Comparison of ENCODE assay signal across 7 cellular contexts in the genomic region with DNA sequence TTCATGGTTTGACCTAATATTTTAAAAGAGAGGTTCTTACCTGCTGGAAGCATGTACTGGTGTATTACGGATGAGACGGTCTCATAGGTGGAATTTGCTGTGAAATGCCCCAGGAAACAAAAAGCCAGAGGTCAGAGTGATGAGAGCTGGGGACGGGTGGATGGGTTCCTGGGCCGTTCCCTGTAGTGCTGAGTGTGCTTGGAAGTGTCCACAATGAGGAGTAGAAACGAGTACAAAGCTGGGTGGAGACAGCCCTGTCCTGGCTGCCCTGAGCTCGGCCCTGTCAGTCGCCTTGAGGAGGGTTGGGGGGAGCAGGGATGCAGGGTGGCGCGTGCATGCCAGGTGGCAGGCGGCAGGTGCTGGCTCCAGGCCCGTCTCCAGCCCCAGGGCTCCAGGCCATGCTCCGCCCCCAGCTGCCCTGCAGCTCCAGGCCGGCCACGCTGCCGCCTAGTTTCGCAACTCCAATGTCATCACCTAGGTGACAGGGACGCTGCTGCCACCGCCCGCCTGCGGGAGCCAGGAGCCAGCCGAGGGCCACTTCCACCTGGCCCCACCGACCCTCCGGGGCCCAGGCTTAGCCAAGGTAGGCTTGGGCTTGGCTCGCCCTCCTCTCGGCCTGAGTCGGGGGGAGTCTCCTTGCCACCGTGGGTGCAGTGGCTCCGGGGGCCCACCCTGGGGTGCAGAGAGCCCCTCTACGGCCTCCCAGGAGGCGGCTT. TPM values are rescaled to one million over a fixed set of nuclear protein-coding genes. Genes with fewer than 3 reads are reported as not detected.
DNase-seq lines count a peak whose midpoint lies in the region; ATAC-seq and TF ChIP-seq lines count a peak whose summit lies in the region.

No MANE protein-coding gene starts in this region.

- H3K4me1 ChIP-seq in Peyer's patch = peaks cover 0 to 25% (median 11%) of the 10 kb centered on the region in 4 donors
- no peaks in the 10 kb centered on the region for H3K4me1 ChIP-seq in right cardiac atrium (ENCODE audit: control insufficient read depth, insufficient read depth, low read length)
- peaks cover 0 to 16% (median 8%) of the 10 kb centered on the region in 4 donors for H3K4me1 ChIP-seq in transverse colon

- no peak overlapping the region for H3K4me3 ChIP-seq in Peyer's patch
- no peak overlapping the region for H3K4me3 ChIP-seq in right cardiac atrium (ENCODE audit: low read length)
- H3K4me3 ChIP-seq in transverse colon = no peak overlapping the region

- H3K4me1 Mint-ChIP-seq in IgD-negative memory B cell = peaks cover 37 to 46% (median 46%) of the 10 kb centered on the region in 3 donors

- TF ChIP-seq POLR2A in Peyer's patch (IDR thresholded peaks at IDR 0.05) (no peak), transverse colon (IDR thresholded peaks at IDR 0.05) (no peak)

- in situ Hi-C loops in transverse colon (cut with MboI; ENCODE audit: low pct_ligation_motif_present in 1 of 4, low pct_unique_long_range_greater_than_20kb in 1 of 4, low sequenced_read_pairs in 3 of 4) = no loop called here

- H3K36me3 Mint-ChIP-seq in IgD-negative memory B cell = peaks cover 4% of the 10 kb centered on the region

- peaks cover 8% of the 10 kb centered on the region for H3K27me3 Mint-ChIP-seq in IgD-negative memory B cell

- DNase-seq in Peyer's patch (peak in 2 of 3 donors; percentile 89 to 90), right cardiac atrium (peak; percentile 71 to 89 (median 89)), transverse colon (peak; percentile 87), OCI-M2 (lab: John Stamatoyannopoulos, UW; ENCODE audit: unreplicated experiment) (no peak), middle frontal gyrus (ENCODE audit: extremely low spot score, low spot score) (no peak)
- DNase-seq in effector CD8-positive, alpha-beta T cell (lab: John Stamatoyannopoulos, UW) = no peak

- H3K4me3 Mint-ChIP-seq in IgD-negative memory B cell = peak overlapping the region in 1 of 4 donors; percentile 54

- intact Hi-C loops in right cardiac atrium (cut with DNase I) (no loop called here), transverse colon (cut with DNase I; ENCODE audit: low total_unique reads) (no loop called here)

- H3K36me3 ChIP-seq in Peyer's patch (no peaks in the 10 kb centered on the region), transverse colon (no peaks in the 10 kb centered on the region)

- peak overlapping the region; percentile 46 to 84 (median 76) for H3K27ac Mint-ChIP-seq in IgD-negative memory B cell

- 28% methylated on average over 30 of the region's 30 CpGs for WGBS in right cardiac atrium
- WGBS in transverse colon (ENCODE audit: low coverage in 1 of 2), 2 donors = 40 to 60% methylated on average over 1 to 22 of the region's 30 CpGs

- no peaks in the 10 kb centered on the region for H3K9me3 Mint-ChIP-seq in IgD-negative memory B cell

- TF ChIP-seq CTCF in Peyer's patch (IDR thresholded peaks at IDR 0.05) (no peak), transverse colon (IDR thresholded peaks at IDR 0.05) (no peak)

- peak; percentile 82 to 86 for ATAC-seq in right cardiac atrium

- no peaks in the 10 kb centered on the region for H3K27me3 ChIP-seq in Peyer's patch
- no peaks in the 10 kb centered on the region for H3K27me3 ChIP-seq in right cardiac atrium (ENCODE audit: control insufficient read depth, insufficient read depth)
- H3K27me3 ChIP-seq in transverse colon = peaks cover 59% of the 10 kb centered on the region

- no peak for TF ChIP-seq EP300 in transverse colon (IDR thresholded peaks at IDR 0.05; ENCODE audit: low read depth)

- no peaks in the 10 kb centered on the region for H3K9me3 ChIP-seq in Peyer's patch
- H3K9me3 ChIP-seq in right cardiac atrium (ENCODE audit: control insufficient read depth, low read length) = no peaks in the 10 kb centered on the region
- no peaks in the 10 kb centered on the region for H3K9me3 ChIP-seq in transverse colon

- H3K27ac ChIP-seq in Peyer's patch (no peak overlapping the region), right cardiac atrium (ENCODE audit: low read length) (no peak overlapping the region), transverse colon (no peak overlapping the region)

RNA-seq across cellular contexts. Expression of gene TP73, which starts 16.4 kb away (rescaled TPM):
- polyA plus RNA-seq in IgD-negative memory B cell = 0.88 TPM
- under 1 TPM in 1 of 4 donors, not detected in 3; 0.38 TPM for total RNA-seq in Peyer's patch
- under 1 TPM in 1 of 4 donors, not detected in 3; 0.18 TPM for total RNA-seq in right cardiac atrium
- 0.07 TPM for polyA plus RNA-seq in right cardiac atrium
- total RNA-seq in transverse colon = under 1 TPM in 2 of 4 donors, not detected in 2; 0.20 to 0.32 TPM

RNA-seq across cellular contexts. Expression of gene WRAP73, which starts 18.8 kb away (rescaled TPM):
- polyA plus RNA-seq in IgD-negative memory B cell (29.7 TPM), right cardiac atrium (12.9 TPM)
- total RNA-seq in Peyer's patch (10 to 100 TPM; 34.3 to 71.1 (median 49.4) TPM), right cardiac atrium (10 to 100 TPM in 3 of 4 donors, 1 to 10 TPM in 1; 8.7 to 13.9 (median 12.2) TPM), transverse colon (10 to 100 TPM; 19.7 to 30.4 (median 25.5) TPM)

RNA-seq across cellular contexts. Expression of gene TPRG1L, which starts 43.9 kb away (rescaled TPM):
- polyA plus RNA-seq in IgD-negative memory B cell (37.8 TPM), right cardiac atrium (35.8 TPM)
- total RNA-seq in Peyer's patch (10 to 100 TPM; 16.5 to 93.9 (median 71.3) TPM), right cardiac atrium (10 to 100 TPM; 46.3 to 51.4 (median 46.6) TPM), transverse colon (10 to 100 TPM; 24.5 to 86.8 (median 56.0) TPM)

RNA-seq across cellular contexts. Expression of gene MEGF6, which starts 57.4 kb away (rescaled TPM):
- polyA plus RNA-seq in IgD-negative memory B cell = 2.3 TPM
- 10 to 100 TPM in 2 of 4 donors, 1 to 10 TPM in 2; 2.5 to 61.1 (median 11.1) TPM for total RNA-seq in Peyer's patch
- 10 to 100 TPM in 3 of 4 donors, 1 to 10 TPM in 1; 7.0 to 18.7 (median 13.9) TPM for total RNA-seq in right cardiac atrium
- 7.2 TPM for polyA plus RNA-seq in right cardiac atrium
- 10 to 100 TPM in 2 of 4 donors, 1 to 10 TPM in 2; 4.1 to 27.1 (median 11.4) TPM for total RNA-seq in transverse colon

Comparison
In these comparisons a context has a peak if more than half of its experiments do, and no peak if none do; other contexts are left out.
1. DNase-seq: peak in Peyer's patch (2 of 3), right cardiac atrium (3 of 3) and transverse colon (single experiment); none in OCI-M2 (single experiment), middle frontal gyrus (single experiment) and effector CD8-positive, alpha-beta T cell (single experiment).